2 cellular contexts compared by ENCODE assay signal in genomic region chr5:33985447-33985846, GRCh38.
TF ChIP-seq lines count a peak whose summit lies in the region.

No MANE protein-coding gene starts in this region.

TF ChIP-seq in HepG2, 621 proteins besides CTCF, POLR2A, EP300 and RAD21:
- TF ChIP-seq MNT (IDR thresholded peaks at IDR 0.05) (peak; percentile 98), KDM1A (CRISPR knock-in tag; IDR thresholded peaks at IDR 0.05) (no peak), CHD2 (IDR thresholded peaks at IDR 0.05; ENCODE audit: low read depth, low read length) (0 out of 2 replicates have a peak, but pooled peaks have one; percentile 7)

TF ChIP-seq in H1, 55 proteins besides CTCF, POLR2A, EP300 and RAD21:
- no peak for TF ChIP-seq MAFK (IDR thresholded peaks at IDR 0.05; ENCODE audit: low read depth, low read length)
- no peak for TF ChIP-seq CTBP2 (IDR thresholded peaks at IDR 0.05; ENCODE audit: borderline replicate concordance, insufficient read depth, insufficient read length, low read length)
- no peak for TF ChIP-seq ZNF274 (IDR thresholded peaks at IDR 0.05; ENCODE audit: borderline replicate concordance, extremely low read depth, low read length)
- TF ChIP-seq CBX5 (IDR thresholded peaks at IDR 0.05; ENCODE audit: low read depth, low read length), result no peak
- no peak for TF ChIP-seq SRF (IDR thresholded peaks at IDR 0.05; ENCODE audit: low read depth, low read length)
- TF ChIP-seq CHD2 (IDR thresholded peaks at IDR 0.05; ENCODE audit: low read length), result no peak
- TF ChIP-seq SIX5 (IDR thresholded peaks at IDR 0.05; ENCODE audit: low read depth, low read length), result no peak
- TF ChIP-seq E2F6 (IDR thresholded peaks at IDR 0.05), result no peak
- no peak for TF ChIP-seq TAF7 (optimal IDR thresholded peaks at IDR 0.05; ENCODE audit: borderline replicate concordance, low read depth, low read length)
- TF ChIP-seq CBX8 (IDR thresholded peaks at IDR 0.05; ENCODE audit: borderline replicate concordance, low read depth, low read length), result no peak
- no peak for TF ChIP-seq ATF3 (IDR thresholded peaks at IDR 0.05; ENCODE audit: insufficient read depth, low read depth, low read length)
- TF ChIP-seq SIN3A (conservative IDR thresholded peaks at IDR 0.05 in 1 of 2, IDR thresholded peaks at IDR 0.05 in 1 of 2; ENCODE audit: low read depth in 1 of 2, low read length in 2 of 2), result no peak
- no peak for TF ChIP-seq POU5F1 (IDR thresholded peaks at IDR 0.05; ENCODE audit: low read depth, low read length)
- no peak for TF ChIP-seq CEBPB (IDR thresholded peaks at IDR 0.05; ENCODE audit: low read depth, low read length)
- TF ChIP-seq BRCA1 (IDR thresholded peaks at IDR 0.05; ENCODE audit: low read depth, low read length), result no peak
- no peak for TF ChIP-seq HDAC6 (IDR thresholded peaks at IDR 0.05; ENCODE audit: low read depth, low read length)
- no peak for TF ChIP-seq ATF2 (IDR thresholded peaks at IDR 0.05; ENCODE audit: low read length)
